In the genomic region with DNA sequence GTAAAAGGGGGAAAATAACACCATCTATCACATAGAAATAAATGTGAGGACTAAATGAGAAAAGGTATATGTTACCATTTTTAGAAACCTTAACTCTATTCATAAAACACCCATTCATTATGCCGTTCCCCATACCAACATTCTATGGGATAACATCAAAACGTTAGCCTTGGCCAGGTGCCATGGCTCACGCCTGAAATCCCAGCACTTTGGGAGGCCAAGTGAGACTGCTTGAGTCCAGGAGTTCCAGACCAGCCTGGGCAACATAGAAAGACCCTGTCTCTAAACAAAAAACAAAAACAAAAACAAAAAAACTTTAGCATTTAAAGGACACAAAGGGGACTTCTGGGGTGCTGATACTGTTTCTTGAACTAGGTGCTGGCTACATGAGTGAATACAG, we compare ENCODE assay signal across 10 cellular contexts. TPM values are rescaled to one million over a fixed set of nuclear protein-coding genes. Genes with fewer than 3 reads are reported as not detected.
DNase-seq lines count a peak whose midpoint lies in the region; ATAC-seq and TF ChIP-seq lines count a peak whose summit lies in the region.
"Had no signal": no experiment of that assay in that cellular context is flagged by ENCODE, and none has a peak within 500 bp of the region (broad histone marks: within the 10 kb centered on the region; RNA-seq: fewer than 3 reads in every experiment).

No MANE protein-coding gene starts in this region.

- CTCF ChIA-PET in CD4-positive, alpha-beta T cell (lab: Charles Lee) = interaction anchor here (0.7 kb wide), 1 partner anchor 114 kb away, joined by 3 read pairs; no protein-coding TSS in a partner anchor
- CTCF ChIA-PET in activated CD4-positive, alpha-beta memory T cell treated with anti-CD3 and anti-CD28 coated beads, Interleukin-2, amount 10 ng/mL, durations not matched to agents 7 days and 5 days (lab: Charles Lee) = interaction anchor here (0.6 to 0.7 kb wide), 2 partner anchors 28 to 994 kb away, joined by 3 read pairs; no protein-coding TSS in a partner anchor

- no peak for ATAC-seq in CD4-positive, alpha-beta T cell (ENCODE audit: poor library complexity)
- no peak for ATAC-seq in HG02973 (IDR thresholded peaks at IDR 0.05; ENCODE audit: unreplicated experiment)
- ATAC-seq in HG02610 (IDR thresholded peaks at IDR 0.05; ENCODE audit: unreplicated experiment) = no peak

- H3K27me3 Mint-ChIP-seq in CD4-positive, alpha-beta T cell = no peaks in the 10 kb centered on the region
- H3K27me3 Mint-ChIP-seq in HFFc6 (ENCODE audit: insufficient read depth) (peaks cover 2% of the 10 kb centered on the region; the same call in 1 of the 2 replicates), chondrocyte (ENCODE audit: low read depth) (no peaks in the 10 kb centered on the region)
- H3K27me3 Mint-ChIP-seq in activated CD4-positive, alpha-beta memory T cell treated with anti-CD3 and anti-CD28 coated beads, Interleukin-2, amount 10 ng/mL, durations not matched to agents 7 days and 5 days = no peaks in the 10 kb centered on the region

- H3K27ac ChIP-seq in CD4-positive, alpha-beta T cell (ENCODE audit: low read depth, low read length) = no peak overlapping the region
- no peak overlapping the region for H3K27ac ChIP-seq in mesodermal cell (ENCODE audit: low read depth, low read length, severe bottlenecking)

- H3K36me3 ChIP-seq in mesodermal cell (ENCODE audit: control insufficient read depth, insufficient read depth, low read length) = no peaks in the 10 kb centered on the region

- H3K27me3 ChIP-seq in CD4-positive, alpha-beta T cell (ENCODE audit: control insufficient read depth, insufficient read depth, low read length) = no peaks in the 10 kb centered on the region

- POLR2A ChIA-PET in CD4-positive, alpha-beta T cell (lab: Charles Lee) = interaction anchor here (0.6 kb wide), 1 partner anchor 18 kb away, joined by 3 read pairs; no protein-coding TSS in a partner anchor
- POLR2A ChIA-PET in activated CD4-positive, alpha-beta memory T cell treated with anti-CD3 and anti-CD28 coated beads, Interleukin-2, amount 10 ng/mL, durations not matched to agents 7 days and 5 days (lab: Charles Lee) = interaction anchor here (3.0 kb wide), 1 partner anchor 159 kb away, joined by 17 read pairs; a partner anchor contains a TSS

- H3K9me3 ChIP-seq in CD4-positive, alpha-beta T cell (ENCODE audit: control insufficient read depth, low read length) = no peaks in the 10 kb centered on the region
- H3K9me3 ChIP-seq in mesodermal cell (ENCODE audit: control insufficient read depth, low read length) = no peaks in the 10 kb centered on the region

- peak overlapping the region; percentile 65 for H3K4me3 ChIP-seq in mesodermal cell (ENCODE audit: extremely low read depth, insufficient read depth, low read length, poor library complexity, severe bottlenecking)

- 80 to 93% methylated on average over 2 to 3 of the region's 3 CpGs for WGBS in mesodermal cell (ENCODE audit: insufficient coverage in 2 of 2), 2 experiments

- peaks cover 26% of the 10 kb centered on the region for H3K4me1 Mint-ChIP-seq in CD4-positive, alpha-beta T cell (ENCODE audit: low read depth)
- peaks cover 13% of the 10 kb centered on the region for H3K4me1 Mint-ChIP-seq in HFFc6 (ENCODE audit: low read depth)
- H3K4me1 Mint-ChIP-seq in activated CD4-positive, alpha-beta memory T cell treated with anti-CD3 and anti-CD28 coated beads, Interleukin-2, amount 10 ng/mL, durations not matched to agents 7 days and 5 days = peaks cover 32% of the 10 kb centered on the region
- peaks cover 14% of the 10 kb centered on the region for H3K4me1 Mint-ChIP-seq in chondrocyte (ENCODE audit: low read depth)

- H3K9me3 Mint-ChIP-seq in CD4-positive, alpha-beta T cell = no peaks in the 10 kb centered on the region
- no peaks in the 10 kb centered on the region for H3K9me3 Mint-ChIP-seq in HFFc6
- no peaks in the 10 kb centered on the region for H3K9me3 Mint-ChIP-seq in activated CD4-positive, alpha-beta memory T cell treated with anti-CD3 and anti-CD28 coated beads, Interleukin-2, amount 10 ng/mL, durations not matched to agents 7 days and 5 days
- H3K9me3 Mint-ChIP-seq in chondrocyte (ENCODE audit: low read depth) = no peaks in the 10 kb centered on the region
- H3K9me3 Mint-ChIP-seq: T-helper 1 cell treated with Interleukin-12 subunit alpha and Interleukin-12 subunit beta and Interleukin-4 antibody, amounts not matched to agents 30 μg/mL and 1 μg/mL, for 36 hours had no signal

- peaks cover 10% of the 10 kb centered on the region for H3K36me3 Mint-ChIP-seq in CD4-positive, alpha-beta T cell (ENCODE audit: low read depth)
- H3K36me3 Mint-ChIP-seq in HFFc6 (ENCODE audit: low read depth) (no peaks in the 10 kb centered on the region), chondrocyte (ENCODE audit: low read depth) (no peaks in the 10 kb centered on the region)
- peaks cover 4% of the 10 kb centered on the region for H3K36me3 Mint-ChIP-seq in activated CD4-positive, alpha-beta memory T cell treated with anti-CD3 and anti-CD28 coated beads, Interleukin-2, amount 10 ng/mL, durations not matched to agents 7 days and 5 days (ENCODE audit: low read depth)

- H3K4me3 Mint-ChIP-seq in CD4-positive, alpha-beta T cell = peak overlapping the region; percentile 40
- H3K4me3 Mint-ChIP-seq in HFFc6 (peak overlapping the region; percentile 94), chondrocyte (ENCODE audit: unreplicated experiment) (no peak overlapping the region)
- peak overlapping the region; percentile 98 for H3K4me3 Mint-ChIP-seq in activated CD4-positive, alpha-beta memory T cell treated with anti-CD3 and anti-CD28 coated beads, Interleukin-2, amount 10 ng/mL, durations not matched to agents 7 days and 5 days

- no peak overlapping the region for H3K27ac Mint-ChIP-seq in CD4-positive, alpha-beta T cell
- H3K27ac Mint-ChIP-seq in HFFc6 (no peak overlapping the region), chondrocyte (ENCODE audit: unreplicated experiment) (no peak overlapping the region)
- H3K27ac Mint-ChIP-seq in activated CD4-positive, alpha-beta memory T cell treated with anti-CD3 and anti-CD28 coated beads, Interleukin-2, amount 10 ng/mL, durations not matched to agents 7 days and 5 days = no peak overlapping the region

- no peak for DNase-seq in CD4-positive, alpha-beta T cell
- DNase-seq in HFFc6 (no peak), chondrocyte (ENCODE audit: low spot score) (no peak)
- no peak for DNase-seq in activated CD4-positive, alpha-beta memory T cell treated with anti-CD3 and anti-CD28 coated beads, Interleukin-2, amount 10 ng/mL, durations not matched to agents 7 days and 5 days
- no peak for DNase-seq in stimulated activated CD4-positive, alpha-beta T cell treated with anti-CD3 and anti-CD28 coated beads, Interleukin-2, amount 100 ng/mL, for 24 hours
- DNase-seq: NCI-H2171 had no signal

- H3K4me1 ChIP-seq in mesodermal cell (ENCODE audit: control insufficient read depth, insufficient read depth, low read length, poor library complexity, severe bottlenecking) = peaks cover 3% of the 10 kb centered on the region

- TF ChIP-seq CTCF in CD4-positive, alpha-beta T cell (IDR thresholded peaks at IDR 0.05) = no peak
- TF ChIP-seq CTCF in HFFc6 (IDR thresholded peaks at IDR 0.05) (no peak), chondrocyte (IDR thresholded peaks at IDR 0.05) (no peak)

- intact Hi-C loops in CD4-positive, alpha-beta T cell (cut with DNase I, micrococcal nuclease) = loop anchor here in 1 of 2 experiments (5.0 to 10.0 kb wide), 4 partner anchors 113 to 1789 kb away; a partner anchor contains a TSS

RNA-seq across cellular contexts. Expression of a gene that starts 1.3 kb away (rescaled TPM):
- 1 to 10 TPM; 4.6 to 5.5 TPM for total RNA-seq in CD4-positive, alpha-beta T cell
- 10 to 100 TPM; 22.5 to 28.9 (median 24.9) TPM for total RNA-seq in HFFc6 (2021; fragmentation: NEBNext Ultra II Directional; extraction: Animal tissue kit (Norgen Biotek cat#: 25700))
- total RNA-seq in activated CD4-positive, alpha-beta memory T cell treated with anti-CD3 and anti-CD28 coated beads, Interleukin-2, amount 10 ng/mL, durations not matched to agents 7 days and 5 days = 10 to 100 TPM; 18.3 to 18.6 TPM
- polyA plus RNA-seq in mesodermal cell (2013, experiment 1 of 2) = 37.7 TPM
- 31.1 TPM for polyA plus RNA-seq in mesodermal cell (2013, experiment 2 of 2)
- total RNA-seq in chondrocyte = 19.8 to 21.2 TPM (median 20.4 TPM) in 3 replicates

RNA-seq across cellular contexts. Expression of a gene that starts 28.6 kb away (rescaled TPM):
- total RNA-seq in CD4-positive, alpha-beta T cell = 10 to 100 TPM; 65.8 to 72.7 TPM
- total RNA-seq in HFFc6 (2021; fragmentation: NEBNext Ultra II Directional; extraction: Animal tissue kit (Norgen Biotek cat#: 25700)) = 10 to 100 TPM; 14.2 to 23.8 (median 21.3) TPM
- 1 to 10 TPM; 3.3 TPM for total RNA-seq in activated CD4-positive, alpha-beta memory T cell treated with anti-CD3 and anti-CD28 coated beads, Interleukin-2, amount 10 ng/mL, durations not matched to agents 7 days and 5 days
- 36.2 TPM for polyA plus RNA-seq in mesodermal cell (2013, experiment 1 of 2)
- polyA plus RNA-seq in mesodermal cell (2013, experiment 2 of 2) = 31.7 TPM
- 31.7 to 59.8 TPM (median 58.7 TPM) in 3 replicates for total RNA-seq in chondrocyte
